8 cellular contexts compared by ENCODE assay signal in the genomic region with DNA sequence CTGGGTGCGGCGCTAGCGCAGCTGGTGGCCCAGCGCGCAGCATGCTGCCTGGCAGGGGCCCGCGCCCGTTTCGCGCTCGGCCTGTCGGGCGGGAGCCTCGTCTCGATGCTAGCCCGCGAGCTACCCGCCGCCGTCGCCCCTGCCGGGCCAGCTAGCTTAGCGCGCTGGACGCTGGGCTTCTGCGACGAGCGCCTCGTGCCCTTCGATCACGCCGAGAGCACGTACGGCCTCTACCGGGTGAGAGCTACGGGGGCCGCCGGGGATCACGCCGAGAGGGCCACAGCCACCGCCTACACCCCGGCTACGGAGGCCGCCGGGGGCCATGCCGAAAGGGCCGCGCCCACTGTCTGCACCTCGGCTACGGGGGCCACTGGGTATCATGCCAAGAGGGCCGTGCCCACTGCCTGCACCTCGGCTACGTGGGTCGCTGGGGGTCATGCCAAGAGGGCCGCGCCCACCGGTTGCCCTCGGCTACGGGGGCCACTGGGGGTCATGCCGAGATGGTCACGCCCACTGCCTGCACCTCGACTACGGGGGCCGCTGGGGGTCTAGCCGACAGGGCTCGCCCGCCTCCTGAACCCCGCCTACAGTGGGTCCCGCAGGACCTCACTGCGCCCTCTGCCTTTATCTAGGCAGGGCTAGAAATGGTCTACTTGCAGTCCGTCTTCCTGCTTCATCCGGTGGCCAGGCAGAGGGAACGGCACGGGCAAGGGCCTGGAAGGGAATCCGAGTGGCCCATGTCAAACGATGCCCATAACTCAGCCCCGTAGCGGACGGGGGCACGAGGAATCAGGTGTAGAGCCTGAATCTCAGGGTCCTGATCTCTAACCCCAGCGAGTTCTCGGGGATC. TPM values are rescaled to one million over a fixed set of nuclear protein-coding genes. Genes with fewer than 3 reads are reported as not detected.
A peak's percentile ranks its signal among the peaks of the same experiment; 100 is the strongest.
DNase-seq lines count a peak whose midpoint lies in the region; ATAC-seq and TF ChIP-seq lines count a peak whose summit lies in the region.

No MANE protein-coding gene starts in this region.

- peaks cover 41% of the 10 kb centered on the region for H3K4me1 Mint-ChIP-seq in activated CD4-positive, alpha-beta T cell treated with anti-CD3 and anti-CD28 coated beads, Interleukin-2, amount 10 ng/mL, durations not matched to agents 7 days and 5 days

- peaks cover 35% of the 10 kb centered on the region for H3K36me3 Mint-ChIP-seq in activated CD4-positive, alpha-beta T cell treated with anti-CD3 and anti-CD28 coated beads, Interleukin-2, amount 10 ng/mL, durations not matched to agents 7 days and 5 days (ENCODE audit: low read depth)

- CTCF ChIA-PET in activated CD4-positive, alpha-beta T cell treated with anti-CD3 and anti-CD28 coated beads, Interleukin-2, amount 10 ng/mL, durations not matched to agents 7 days and 5 days (lab: Charles Lee): interaction anchor here (0.6 to 2.0 kb wide), 8 partner anchors 10 to 97 kb away, joined by 3 to 14 read pairs (median 3); partner anchors contain the start of gene SLC27A1

- peak; percentile 24 for DNase-seq in AG09309 (ENCODE audit: low read depth)
- DNase-seq in NCI-H510A (lab: John Stamatoyannopoulos, UW): peak; percentile 84
- peak; percentile 83 for DNase-seq in activated CD4-positive, alpha-beta T cell treated with anti-CD3 and anti-CD28 coated beads, Interleukin-2, amount 10 ng/mL, durations not matched to agents 7 days and 5 days
- peak; percentile 89 for DNase-seq in dermis blood vessel endothelial cell
- peak; percentile 81 to 97 for DNase-seq in lower leg skin (ENCODE audit: low spot score in 2 of 2)
- peak; percentile 80 to 83 for DNase-seq in stimulated activated CD4-positive, alpha-beta T cell treated with anti-CD3 and anti-CD28 coated beads, Interleukin-4, amount 100 ng/mL, for 4 hours

- H3K27me3 Mint-ChIP-seq in activated CD4-positive, alpha-beta T cell treated with anti-CD3 and anti-CD28 coated beads, Interleukin-2, amount 10 ng/mL, durations not matched to agents 7 days and 5 days: no peaks in the 10 kb centered on the region

- 1 to 2% methylated on average over 32 to 54 of the region's 82 CpGs for WGBS in lower leg skin, 2 donors

- peak overlapping the region; percentile 97 for H3K4me3 ChIP-seq in AG09309 (ENCODE audit: control insufficient read depth, low read depth, low read length)
- H3K4me3 ChIP-seq in lower leg skin (ENCODE audit: low read depth, poor library complexity, severe bottlenecking): peak overlapping the region; percentile 74

- ATAC-seq in GM18867 (IDR thresholded peaks at IDR 0.05; ENCODE audit: unreplicated experiment): peak; percentile 61
- ATAC-seq in HG03097 (IDR thresholded peaks at IDR 0.05; ENCODE audit: low FRiP score, unreplicated experiment): peak; percentile 54

- peak overlapping the region; percentile 91 for H3K4me3 Mint-ChIP-seq in activated CD4-positive, alpha-beta T cell treated with anti-CD3 and anti-CD28 coated beads, Interleukin-2, amount 10 ng/mL, durations not matched to agents 7 days and 5 days

- POLR2A ChIA-PET in activated CD4-positive, alpha-beta T cell treated with anti-CD3 and anti-CD28 coated beads, Interleukin-2, amount 10 ng/mL, durations not matched to agents 7 days and 5 days (lab: Charles Lee): interaction anchor here (0.7 to 1.6 kb wide), 3 partner anchors 11 to 18 kb away, joined by 3 to 5 read pairs (median 4); no protein-coding TSS in a partner anchor

- TF ChIP-seq POLR2A in lower leg skin (IDR thresholded peaks at IDR 0.05): no peak

- peak; percentile 14 for TF ChIP-seq CTCF in AG09309 (IDR thresholded peaks at IDR 0.05; ENCODE audit: control insufficient read depth, insufficient read depth, low read depth, low read length, missing control alignments)
- TF ChIP-seq CTCF in lower leg skin (IDR thresholded peaks at IDR 0.05): no peak

- intact Hi-C loops in lower leg skin (cut with DNase I; ENCODE audit: low total_unique reads): no loop called here

- H3K9me3 Mint-ChIP-seq in activated CD4-positive, alpha-beta T cell treated with anti-CD3 and anti-CD28 coated beads, Interleukin-2, amount 10 ng/mL, durations not matched to agents 7 days and 5 days: no peaks in the 10 kb centered on the region

- H3K27ac Mint-ChIP-seq in activated CD4-positive, alpha-beta T cell treated with anti-CD3 and anti-CD28 coated beads, Interleukin-2, amount 10 ng/mL, durations not matched to agents 7 days and 5 days: peak overlapping the region; percentile 92

RNA-seq across cellular contexts. Expression of gene PGLS, which starts 0.5 kb away (rescaled TPM):
- total RNA-seq in activated CD4-positive, alpha-beta T cell treated with anti-CD3 and anti-CD28 coated beads, Interleukin-2, amount 10 ng/mL, durations not matched to agents 7 days and 5 days: 10 to 100 TPM; 81.8 to 93.0 TPM
- total RNA-seq in dermis blood vessel endothelial cell (65.7 and 74.7 TPM in 2 replicates), lower leg skin (100 to 1,000 TPM; 107 to 130 (median 117) TPM)

RNA-seq across cellular contexts. Expression of gene SLC27A1, which starts 41.6 kb away (rescaled TPM):
- total RNA-seq in activated CD4-positive, alpha-beta T cell treated with anti-CD3 and anti-CD28 coated beads, Interleukin-2, amount 10 ng/mL, durations not matched to agents 7 days and 5 days: 1 to 10 TPM; 2.1 to 2.8 TPM
- total RNA-seq in dermis blood vessel endothelial cell (31.7 and 35.5 TPM in 2 replicates), lower leg skin (10 to 100 TPM; 30.6 to 58.2 (median 43.6) TPM)

RNA-seq across cellular contexts. Expression of gene COLGALT1, which starts 43.5 kb away (rescaled TPM):
- 10 to 100 TPM; 55.4 to 62.0 TPM for total RNA-seq in activated CD4-positive, alpha-beta T cell treated with anti-CD3 and anti-CD28 coated beads, Interleukin-2, amount 10 ng/mL, durations not matched to agents 7 days and 5 days
- total RNA-seq in dermis blood vessel endothelial cell (105 and 106 TPM in 2 replicates), lower leg skin (10 to 100 TPM; 46.8 to 59.3 (median 53.3) TPM)

RNA-seq across cellular contexts. Expression of gene NXNL1, which starts 51.2 kb away (rescaled TPM):
- total RNA-seq in activated CD4-positive, alpha-beta T cell treated with anti-CD3 and anti-CD28 coated beads, Interleukin-2, amount 10 ng/mL, durations not matched to agents 7 days and 5 days: not detected
- total RNA-seq in dermis blood vessel endothelial cell (not detected in 2 replicates), lower leg skin (not detected)

Comparison
In these comparisons a context has a peak if more than half of its experiments do, and no peak if none do; other contexts are left out.
1. Peak in every context shown above with its lines: DNase-seq, ATAC-seq and H3K4me3 ChIP-seq.
2. DNase-seq: peak in every context shown above with its lines; median percentile 89 in dermis blood vessel endothelial cell; 89 in lower leg skin; 84 in NCI-H510A; 83 in activated CD4-positive, alpha-beta T cell treated with anti-CD3 and anti-CD28 coated beads, Interleukin-2, amount 10 ng/mL, durations not matched to agents 7 days and 5 days; 82 in stimulated activated CD4-positive, alpha-beta T cell treated with anti-CD3 and anti-CD28 coated beads, Interleukin-4, amount 100 ng/mL, for 4 hours; 24 in AG09309.